In the genomic region with DNA sequence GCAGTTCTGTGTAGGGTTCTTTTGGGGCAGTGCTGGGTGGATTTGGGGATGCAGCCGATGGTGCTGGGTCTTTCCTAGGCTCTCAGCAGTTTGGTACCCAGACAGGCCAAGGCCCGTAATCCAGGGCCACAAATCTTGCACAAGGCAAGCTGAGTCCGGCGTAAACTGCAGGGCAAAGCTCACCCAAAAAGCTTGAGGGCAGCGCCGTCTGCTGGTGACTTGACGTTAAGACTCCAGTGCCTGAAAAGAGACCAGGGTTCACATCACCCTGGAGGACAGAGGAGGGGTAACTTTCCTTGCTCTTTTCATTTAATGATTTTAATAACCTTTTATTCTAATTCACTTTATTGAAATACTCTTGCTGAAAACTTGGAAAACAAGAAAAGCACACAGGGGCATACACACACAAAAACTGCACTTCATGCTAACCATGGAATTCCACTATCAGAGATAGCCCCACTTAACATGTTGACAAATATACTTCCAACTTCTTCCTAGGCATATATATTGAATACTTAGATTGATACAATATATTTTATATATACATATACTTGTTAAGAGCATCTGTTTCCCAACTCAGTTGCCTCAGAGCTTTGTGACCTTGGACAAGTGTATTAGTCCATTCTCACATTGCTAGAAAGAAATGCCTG, we compare ENCODE assay signal across 8 cellular contexts. TPM values are rescaled to one million over a fixed set of nuclear protein-coding genes. Genes with fewer than 3 reads are reported as not detected.
DNase-seq lines count a peak whose midpoint lies in the region; ATAC-seq and TF ChIP-seq lines count a peak whose summit lies in the region.

No MANE protein-coding gene starts in this region.

- no peaks in the 10 kb centered on the region for H3K36me3 Mint-ChIP-seq in activated naive CD8-positive, alpha-beta T cell treated with anti-CD3 and anti-CD28 coated beads, Interleukin-2, amount 50 U/mL, for 24 hours (ENCODE audit: low read depth)

- TF ChIP-seq CTCF in AG04450 (IDR thresholded peaks at IDR 0.05; ENCODE audit: low read depth, low read length) (peak; percentile 100), prostate gland (IDR thresholded peaks at IDR 0.05) (peak; percentile 64 to 93 (median 91)), vagina (IDR thresholded peaks at IDR 0.05) (peak; percentile 71 to 88 (median 71))

- no peaks in the 10 kb centered on the region for H3K36me3 ChIP-seq in prostate gland
- no peaks in the 10 kb centered on the region for H3K36me3 ChIP-seq in vagina

- TF ChIP-seq POLR2A in prostate gland (IDR thresholded peaks at IDR 0.05) (peak; percentile 5), vagina (IDR thresholded peaks at IDR 0.05) (no peak)

- CTCF ChIA-PET in AG04450 (lab: Charles Lee), result interaction anchor here (0.5 to 8.2 kb wide), 20 partner anchors 8 to 794 kb away, joined by 3 to 107 read pairs (median 4); no protein-coding TSS in a partner anchor

- H3K4me1 Mint-ChIP-seq in activated naive CD8-positive, alpha-beta T cell treated with anti-CD3 and anti-CD28 coated beads, Interleukin-2, amount 50 U/mL, for 24 hours, result no peaks in the 10 kb centered on the region

- H3K9me3 ChIP-seq in AG04450 (ENCODE audit: control insufficient read depth, insufficient read depth, low read length) (no peaks in the 10 kb centered on the region), prostate gland (no peaks in the 10 kb centered on the region), vagina (no peaks in the 10 kb centered on the region)

- H3K27me3 Mint-ChIP-seq in activated naive CD8-positive, alpha-beta T cell treated with anti-CD3 and anti-CD28 coated beads, Interleukin-2, amount 50 U/mL, for 24 hours, result peaks cover 8% of the 10 kb centered on the region

- 4% methylated on average over 7 of the region's 7 CpGs for WGBS in prostate gland

- H3K4me3 ChIP-seq in AG04450 (ENCODE audit: low read depth, low read length) (no peak overlapping the region), prostate gland (no peak overlapping the region), vagina (no peak overlapping the region)

- no peaks in the 10 kb centered on the region for H3K9me3 Mint-ChIP-seq in activated naive CD8-positive, alpha-beta T cell treated with anti-CD3 and anti-CD28 coated beads, Interleukin-2, amount 50 U/mL, for 24 hours

- POLR2A ChIA-PET in AG04450 (lab: Yijun Ruan, JAX), result interaction anchor here (1.0 kb wide), 1 partner anchor 105 kb away, joined by 3 read pairs; no protein-coding TSS in a partner anchor

- peaks cover 26% of the 10 kb centered on the region for H3K27me3 ChIP-seq in AG04450 (ENCODE audit: control insufficient read depth, insufficient read depth, low read length)
- H3K27me3 ChIP-seq in prostate gland (replicated peaks; ENCODE audit: insufficient read depth), result no peaks in the 10 kb centered on the region
- H3K27me3 ChIP-seq in vagina, result no peaks in the 10 kb centered on the region

- ATAC-seq in activated naive CD8-positive, alpha-beta T cell treated with anti-CD3 and anti-CD28 coated beads, Interleukin-2, amount 50 U/mL, for 24 hours, result peak; percentile 53

- H3K4me1 ChIP-seq in prostate gland (replicated peaks), result no peaks in the 10 kb centered on the region
- H3K4me1 ChIP-seq in vagina, result no peaks in the 10 kb centered on the region

- no peak overlapping the region for H3K4me3 Mint-ChIP-seq in activated naive CD8-positive, alpha-beta T cell treated with anti-CD3 and anti-CD28 coated beads, Interleukin-2, amount 50 U/mL, for 24 hours

- no peak overlapping the region for H3K27ac Mint-ChIP-seq in activated naive CD8-positive, alpha-beta T cell treated with anti-CD3 and anti-CD28 coated beads, Interleukin-2, amount 50 U/mL, for 24 hours

- peak; percentile 27 for DNase-seq in AG04450 (ENCODE audit: low read depth, low spot score)
- DNase-seq in GM19238 (ENCODE audit: insufficient read length, low spot score), result peak; percentile 78
- peak; percentile 66 to 89 (median 87) for DNase-seq in NCI-H1417 (lab: John Stamatoyannopoulos, UW)
- DNase-seq in SW480 (ENCODE audit: low spot score), result peak; percentile 65
- DNase-seq in activated naive CD8-positive, alpha-beta T cell treated with anti-CD3 and anti-CD28 coated beads, Interleukin-2, amount 50 U/mL, for 24 hours, result peak; percentile 80
- DNase-seq in cardiac septum (ENCODE audit: low spot score), result peak; percentile 86
- peak; percentile 66 for DNase-seq in prostate gland (ENCODE audit: low spot score)
- no peak for DNase-seq in vagina (ENCODE audit: extremely low spot score in 2 of 2)

- H3K27ac ChIP-seq in AG04450 (ENCODE audit: low read depth, low read length) (no peak overlapping the region), prostate gland (no peak overlapping the region), vagina (no peak overlapping the region)

- intact Hi-C loops in cardiac septum (cut with DNase I) (loop anchor here (2.0 kb wide), 1 partner anchor 578 kb away; no protein-coding TSS in a partner anchor), prostate gland (cut with DNase I) (loop anchor here (1.0 to 5.0 kb wide), 2 partner anchors 579 to 683 kb away; no protein-coding TSS in a partner anchor), vagina (cut with DNase I) (loop anchor here (10.0 kb wide), 1 partner anchor 580 kb away; no protein-coding TSS in a partner anchor)

RNA-seq across cellular contexts. Expression of a gene that starts 38.9 kb away (rescaled TPM):
- not detected in 2 replicates for polyA plus RNA-seq in AG04450 (2011; rRNA removed)
- polyA minus RNA-seq in AG04450 (2011; rRNA and poly(A)+ RNA removed), result not detected in 2 replicates
- total RNA-seq in cardiac septum, result not detected
- total RNA-seq in prostate gland, result 1 to 10 TPM in 1 of 2 donors, not detected in 1; 1.1 TPM
- not detected for total RNA-seq in vagina

RNA-seq across cellular contexts. Expression of a gene that starts 59.5 kb away (rescaled TPM):
- polyA plus RNA-seq in AG04450 (2011; rRNA removed), result 12.9 and 15.3 TPM in 2 replicates
- 34.5 and 47.9 TPM in 2 replicates for polyA minus RNA-seq in AG04450 (2011; rRNA and poly(A)+ RNA removed)
- 19.9 TPM for total RNA-seq in cardiac septum
- 10 to 100 TPM; 12.9 to 49.8 TPM for total RNA-seq in prostate gland
- total RNA-seq in vagina, result 38.1 TPM

Comparison
In these comparisons a context has a peak if more than half of its experiments do, and no peak if none do; other contexts are left out.
1. DNase-seq: peak in AG04450 (single experiment), GM19238 (single experiment), NCI-H1417 (3 of 3), SW480 (single experiment), activated naive CD8-positive, alpha-beta T cell treated with anti-CD3 and anti-CD28 coated beads, Interleukin-2, amount 50 U/mL, for 24 hours (single experiment), cardiac septum (single experiment) and prostate gland (single experiment); none in vagina (0 of 2).
2. Peak in every context shown above with its lines, with median percentiles within 50 percentile points of each other: CTCF ChIP-seq.